32 cellular contexts compared by ENCODE assay signal in genomic region chr5:15368835-15369234, GRCh38.
"Had no signal": no experiment of that assay in that cellular context is flagged by ENCODE, and none has a peak within 500 bp of the region (broad histone marks: within the 10 kb centered on the region; RNA-seq: fewer than 3 reads in every experiment).

No MANE protein-coding gene starts in this region.

- ATAC-seq: activated CD8-positive, alpha-beta T cell treated with anti-CD3 and anti-CD28 coated beads for 36 hours; activated naive CD4-positive, alpha-beta T cell treated with anti-CD3 and anti-CD28 coated beads, Interleukin-2, amount 50 U/mL, for 72 hours; activated T-cell treated with anti-CD3 and anti-CD28 coated beads, Interleukin-2, amount 50 U/mL, for 4 hours; activated T-cell treated with anti-CD3 and anti-CD28 coated beads, Interleukin-2, amount 50 U/mL, for 72 hours; activated T-helper 17 cell treated with anti-CD3 and anti-CD28 coated beads, Interleukin-2, amount 50 U/mL, for 72 hours; body of pancreas had no signal

- H3K4me3 ChIP-seq: adrenal gland, body of pancreas, breast epithelium had no signal

- DNase-seq: activated B cell treated with CpG ODN at 0.5 μM for 24 hours; activated CD4-positive, alpha-beta memory T cell treated with anti-CD3 and anti-CD28 coated beads for 36 hours; activated CD4-positive, alpha-beta T cell treated with anti-CD3 and anti-CD28 coated beads for 4 hours; activated CD4-positive, alpha-beta T cell treated with anti-CD3 and anti-CD28 coated beads, Interleukin-2, amount 10 ng/mL, durations not matched to agents 24 days and 14 days; activated CD4-positive, alpha-beta T cell treated with anti-CD3 and anti-CD28 coated beads, Interleukin-2, amount 50 U/mL, for 1 hour; activated CD4-positive, alpha-beta T cell treated with anti-CD3 and anti-CD28 coated beads, Interleukin-2, amount 50 U/mL, for 4 hours; activated CD4-positive, CD25-positive, alpha-beta regulatory T cell treated with anti-CD3 and anti-CD28 coated beads, Interleukin-2, amount 50 U/mL, for 72 hours; activated CD8-positive, alpha-beta memory T cell treated with anti-CD3 and anti-CD28 coated beads, Interleukin-2, amount 50 U/mL, for 4 hours; activated CD8-positive, alpha-beta T cell treated with anti-CD3 and anti-CD28 coated beads for 36 hours; activated effector memory CD4-positive, alpha-beta T cell treated with anti-CD3 and anti-CD28 coated beads, Interleukin-2, amount 50 U/mL, for 16 hours; activated gamma-delta T cell treated with Interleukin-2 at 50 U/mL for 16 hours; activated naive CD4-positive, alpha-beta T cell; activated naive CD4-positive, alpha-beta T cell treated with anti-CD3 and anti-CD28 coated beads for 36 hours; activated naive CD4-positive, alpha-beta T cell treated with anti-CD3 and anti-CD28 coated beads, Interleukin-2, amount 50 U/mL, for 16 hours; activated naive CD8-positive, alpha-beta T cell treated with anti-CD3 and anti-CD28 coated beads for 36 hours; activated T-cell treated with anti-CD3 and anti-CD28 coated beads for 4 hours; activated T-cell treated with anti-CD3 and anti-CD28 coated beads, Interleukin-2, amount 50 U/mL, for 1 hour; activated T-cell treated with anti-CD3 and anti-CD28 coated beads, Interleukin-2, amount 50 U/mL, for 4 hours; activated T-cell treated with anti-CD3 and anti-CD28 coated beads, Interleukin-2, amount 50 U/mL, for 72 hours; adrenal gland; amniotic stem cell; aorta; body of pancreas; brain microvascular endothelial cell; central memory CD4-positive, alpha-beta T cell; T-helper 1 cell; T-helper 2 cell; T-helper 9 cell had no signal

- H3K27ac ChIP-seq: adrenal gland, body of pancreas, breast epithelium, VCaP had no signal

- H3K27me3 ChIP-seq: adrenal gland, body of pancreas, brain microvascular endothelial cell, breast epithelium had no signal

- H3K9me3 ChIP-seq: adrenal gland, body of pancreas, breast epithelium had no signal

- H3K36me3 ChIP-seq: adrenal gland, brain microvascular endothelial cell, breast epithelium had no signal

- H3K4me1 ChIP-seq: adrenal gland, body of pancreas, breast epithelium had no signal
